Comparison of ENCODE assay signal across 26 cellular contexts in the genomic region with DNA sequence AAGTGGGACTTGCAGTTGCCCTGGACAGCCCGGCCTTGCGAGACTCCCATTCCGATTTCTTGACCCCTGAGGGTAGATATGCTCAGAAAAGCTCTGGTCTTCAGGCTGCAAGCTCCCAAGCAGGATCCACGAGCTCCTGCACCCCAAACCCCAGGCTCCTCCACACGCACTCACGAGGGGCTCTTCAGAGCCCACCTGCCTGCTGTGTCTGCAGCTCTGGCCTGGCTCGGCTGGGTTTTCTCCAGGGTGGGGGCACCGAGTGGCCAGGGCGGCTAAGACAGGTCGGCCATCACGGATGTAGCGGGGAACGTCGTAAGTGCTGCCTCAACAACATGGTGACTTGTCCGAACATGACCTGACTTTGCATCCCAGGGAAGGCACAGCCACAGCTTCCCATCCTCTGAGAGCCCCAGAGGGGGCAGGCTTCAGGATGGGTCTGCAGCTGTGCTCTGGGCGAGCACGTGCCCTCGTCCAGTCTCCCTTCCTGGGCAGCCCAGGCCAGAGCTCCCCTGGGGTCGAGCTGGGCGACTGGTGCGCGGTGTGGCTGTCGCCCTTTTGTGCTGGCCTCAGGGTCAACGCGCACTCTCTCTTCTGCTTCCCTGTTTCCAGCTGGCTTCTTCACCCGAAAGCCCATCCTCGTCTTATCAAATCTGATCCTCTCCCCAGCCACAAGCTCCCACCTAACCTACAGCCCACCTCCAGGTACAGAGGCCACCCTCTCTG.
"Had no signal": no experiment of that assay in that cellular context is flagged by ENCODE, and none has a peak within 500 bp of the region (broad histone marks: within the 10 kb centered on the region; RNA-seq: fewer than 3 reads in every experiment).

No MANE protein-coding gene starts in this region.

- H3K36me3 ChIP-seq: ascending aorta, brain microvascular endothelial cell, left ventricle myocardium inferior, prostate gland, right atrium auricular region, stomach, suprapubic skin, tibial nerve, uterus, WERI-Rb-1 had no signal

- H3K27ac Mint-ChIP-seq: activated CD4-positive, alpha-beta T cell treated with anti-CD3 and anti-CD28 coated beads, Interleukin-2, amount 10 ng/mL, durations not matched to agents 7 days and 5 days; activated CD8-positive, alpha-beta T cell treated with anti-CD3 and anti-CD28 coated beads, Interleukin-2, amount 10 ng/mL, durations not matched to agents 7 days and 5 days; activated T-helper 17 cell treated with anti-CD3 and anti-CD28 coated beads, Interleukin-2, amount 50 U/mL, for 72 hours; mesothelial cell of epicardium; stimulated activated effector memory CD8-positive, alpha-beta T cell treated with anti-CD3 and anti-CD28 coated beads, Interleukin-12 subunit alpha, Interleukin-12 subunit beta, amount 100 ng/mL, for 72 hours had no signal

- H3K36me3 Mint-ChIP-seq: activated naive CD4-positive, alpha-beta T cell treated with anti-CD3 and anti-CD28 coated beads, Interleukin-2, amount 50 U/mL, for 72 hours; mesothelial cell of epicardium; stimulated activated effector memory CD8-positive, alpha-beta T cell treated with anti-CD3 and anti-CD28 coated beads, Interleukin-12 subunit alpha, Interleukin-12 subunit beta, amount 100 ng/mL, for 72 hours had no signal

- H3K9me3 Mint-ChIP-seq: activated CD4-positive, alpha-beta T cell treated with anti-CD3 and anti-CD28 coated beads, Interleukin-2, amount 10 ng/mL, durations not matched to agents 7 days and 5 days; activated naive CD4-positive, alpha-beta T cell treated with anti-CD3 and anti-CD28 coated beads, Interleukin-2, amount 50 U/mL, for 72 hours; activated T-helper 17 cell treated with anti-CD3 and anti-CD28 coated beads, Interleukin-2, amount 50 U/mL, for 72 hours; mesothelial cell of epicardium; neural crest cell; stimulated activated effector memory CD8-positive, alpha-beta T cell treated with anti-CD3 and anti-CD28 coated beads, Interleukin-12 subunit alpha, Interleukin-12 subunit beta, amount 100 ng/mL, for 72 hours had no signal

- H3K9me3 ChIP-seq: ascending aorta, left ventricle myocardium inferior, prostate gland, right atrium auricular region, stomach, suprapubic skin, uterus had no signal

- H3K27ac ChIP-seq: ascending aorta, brain microvascular endothelial cell, hepatocyte, left ventricle myocardium inferior, prostate gland, right atrium auricular region, stomach, suprapubic skin, tibial nerve, uterus, WERI-Rb-1 had no signal

- H2AFZ ChIP-seq: hepatocyte had no signal

- DNase-seq: activated CD4-positive, alpha-beta T cell treated with anti-CD3 and anti-CD28 coated beads, Interleukin-2, amount 10 ng/mL, durations not matched to agents 7 days and 5 days; activated CD4-positive, CD25-positive, alpha-beta regulatory T cell treated with anti-CD3 and anti-CD28 coated beads, Interleukin-2, amount 50 U/mL, for 72 hours; activated CD8-positive, alpha-beta T cell treated with anti-CD3 and anti-CD28 coated beads, Interleukin-2, amount 10 ng/mL, durations not matched to agents 7 days and 5 days; central memory CD4-positive, alpha-beta T cell; effector memory CD4-positive, alpha-beta T cell; foreskin melanocyte; kidney glomerular epithelial cell; left ventricle myocardium inferior; mammary epithelial cell; stimulated activated CD4-positive, alpha-beta T cell treated with anti-CD3 and anti-CD28 coated beads, Interleukin-12 subunit alpha, Interleukin-12 subunit beta, amount 100 ng/mL, for 4 hours; stomach; T-helper 1 cell; uterus; WERI-Rb-1 had no signal

- H3K4me1 ChIP-seq: ascending aorta, left ventricle myocardium inferior, prostate gland, right atrium auricular region, stomach, suprapubic skin, tibial nerve, uterus had no signal

- H3K4me3 Mint-ChIP-seq: activated CD4-positive, alpha-beta T cell treated with anti-CD3 and anti-CD28 coated beads, Interleukin-2, amount 10 ng/mL, durations not matched to agents 7 days and 5 days; activated CD8-positive, alpha-beta T cell treated with anti-CD3 and anti-CD28 coated beads, Interleukin-2, amount 10 ng/mL, durations not matched to agents 7 days and 5 days; activated T-helper 17 cell treated with anti-CD3 and anti-CD28 coated beads, Interleukin-2, amount 50 U/mL, for 72 hours; mesothelial cell of epicardium; neural crest cell; stimulated activated effector memory CD8-positive, alpha-beta T cell treated with anti-CD3 and anti-CD28 coated beads, Interleukin-12 subunit alpha, Interleukin-12 subunit beta, amount 100 ng/mL, for 72 hours had no signal

- H3K4me2 ChIP-seq: hepatocyte had no signal

- H3K4me1 Mint-ChIP-seq: activated CD4-positive, alpha-beta T cell treated with anti-CD3 and anti-CD28 coated beads, Interleukin-2, amount 10 ng/mL, durations not matched to agents 7 days and 5 days; activated T-helper 17 cell treated with anti-CD3 and anti-CD28 coated beads, Interleukin-2, amount 50 U/mL, for 72 hours; mesothelial cell of epicardium; stimulated activated effector memory CD8-positive, alpha-beta T cell treated with anti-CD3 and anti-CD28 coated beads, Interleukin-12 subunit alpha, Interleukin-12 subunit beta, amount 100 ng/mL, for 72 hours had no signal

- H3K27me3 ChIP-seq: ascending aorta, brain microvascular endothelial cell, hepatocyte, right atrium auricular region, stomach, suprapubic skin, tibial nerve, uterus had no signal

- H3K27me3 Mint-ChIP-seq: activated CD4-positive, alpha-beta T cell treated with anti-CD3 and anti-CD28 coated beads, Interleukin-2, amount 10 ng/mL, durations not matched to agents 7 days and 5 days; activated T-helper 17 cell treated with anti-CD3 and anti-CD28 coated beads, Interleukin-2, amount 50 U/mL, for 72 hours had no signal

- H3K79me2 ChIP-seq: hepatocyte had no signal

- H3K4me3 ChIP-seq: ascending aorta, hepatocyte, left ventricle myocardium inferior, prostate gland, right atrium auricular region, stomach, suprapubic skin, tibial nerve, uterus had no signal

- ATAC-seq: activated CD8-positive, alpha-beta T cell treated with anti-CD3 and anti-CD28 coated beads, Interleukin-2, amount 10 ng/mL, durations not matched to agents 7 days and 5 days; activated naive CD4-positive, alpha-beta T cell treated with anti-CD3 and anti-CD28 coated beads, Interleukin-2, amount 50 U/mL, for 72 hours; activated T-helper 17 cell treated with anti-CD3 and anti-CD28 coated beads, Interleukin-2, amount 50 U/mL, for 72 hours; stimulated activated effector memory CD8-positive, alpha-beta T cell treated with anti-CD3 and anti-CD28 coated beads, Interleukin-12 subunit alpha, Interleukin-12 subunit beta, amount 100 ng/mL, for 72 hours had no signal
